Comparison of ENCODE assay signal across 9 cellular contexts in genomic region chr16:66927012-66927436, GRCh38. TPM values are rescaled to one million over a fixed set of nuclear protein-coding genes. Genes with fewer than 3 reads are reported as not detected.
A peak's percentile ranks its signal among the peaks of the same experiment; 100 is the strongest.
DNase-seq lines count a peak whose midpoint lies in the region; ATAC-seq and TF ChIP-seq lines count a peak whose summit lies in the region.
"Had no signal": no experiment of that assay in that cellular context is flagged by ENCODE, and none has a peak within 500 bp of the region (broad histone marks: within the 10 kb centered on the region; RNA-seq: fewer than 3 reads in every experiment).

No MANE protein-coding gene starts in this region.

- H3K27me3 ChIP-seq in MG63 (no peaks in the 10 kb centered on the region), neural cell (ENCODE audit: insufficient read depth, low read depth, low read length) (peaks cover 35% of the 10 kb centered on the region)

- no peak overlapping the region for H3K4me2 ChIP-seq in neural cell (ENCODE audit: low read length)

- peak overlapping the region; percentile 5 for H3K9ac ChIP-seq in neural cell (ENCODE audit: low read length)

- DNase-seq in Daoy (ENCODE audit: low read depth) (peak; percentile 95), MG63 (peak; percentile 93), NCI-H524 (lab: John Stamatoyannopoulos, UW) (no peak)

- H3K36me3 ChIP-seq in MG63: no peaks in the 10 kb centered on the region
- H3K36me3 ChIP-seq in neural cell (ENCODE audit: insufficient read depth, low read length): no peaks in the 10 kb centered on the region

- no peak overlapping the region for H3K4me3 ChIP-seq in MG63
- peak overlapping the region; percentile 46 for H3K4me3 ChIP-seq in neural cell (ENCODE audit: low read length)

- no peaks in the 10 kb centered on the region for H4K20me1 ChIP-seq in neural cell (ENCODE audit: insufficient read depth)

- no peaks in the 10 kb centered on the region for H3K9me2 ChIP-seq in neural cell (ENCODE audit: insufficient read depth, low read length)

- TF ChIP-seq EP300 in neural cell (conservative IDR thresholded peaks at IDR 0.05; ENCODE audit: poor library complexity, severe bottlenecking): no peak

- H3F3A ChIP-seq in neural cell (ENCODE audit: insufficient read depth, low read length, poor library complexity, severe bottlenecking): no peaks in the 10 kb centered on the region

- H3K79me2 ChIP-seq in neural cell (replicated peaks; ENCODE audit: insufficient read depth, low read length): no peaks in the 10 kb centered on the region

- H3K27ac ChIP-seq in cingulate gyrus (ENCODE audit: low read depth, low read length) (peak overlapping the region; percentile 72), neural cell (ENCODE audit: low read length) (peak overlapping the region; percentile 20)

- no peak for TF ChIP-seq CTCF in neural cell (IDR thresholded peaks at IDR 0.05; ENCODE audit: poor library complexity, severe bottlenecking)

- no peak overlapping the region for H2AFZ ChIP-seq in neural cell (ENCODE audit: low read depth, low read length)

- no peaks in the 10 kb centered on the region for H3K9me3 ChIP-seq in MG63
- H3K9me3 ChIP-seq in neural cell (ENCODE audit: low read length): no peaks in the 10 kb centered on the region

- TF ChIP-seq RAD21 in neural cell (conservative IDR thresholded peaks at IDR 0.05): no peak

- ATAC-seq in HG03378 (IDR thresholded peaks at IDR 0.05; ENCODE audit: unreplicated experiment): no peak
- ATAC-seq in GM21515 (IDR thresholded peaks at IDR 0.05; ENCODE audit: unreplicated experiment): no peak
- ATAC-seq in GM21576 (IDR thresholded peaks at IDR 0.05; ENCODE audit: unreplicated experiment): no peak

TF ChIP-seq in neural cell, 6 proteins besides CTCF, POLR2A, EP300 and RAD21:
- TF ChIP-seq EZH2 (IDR thresholded peaks at IDR 0.05; ENCODE audit: borderline replicate concordance, insufficient read depth, low read length, poor library complexity, severe bottlenecking): no peak
- TF ChIP-seq TAF1 (IDR thresholded peaks at IDR 0.05; ENCODE audit: low read depth): no peak
- TF ChIP-seq, protein P1, sequence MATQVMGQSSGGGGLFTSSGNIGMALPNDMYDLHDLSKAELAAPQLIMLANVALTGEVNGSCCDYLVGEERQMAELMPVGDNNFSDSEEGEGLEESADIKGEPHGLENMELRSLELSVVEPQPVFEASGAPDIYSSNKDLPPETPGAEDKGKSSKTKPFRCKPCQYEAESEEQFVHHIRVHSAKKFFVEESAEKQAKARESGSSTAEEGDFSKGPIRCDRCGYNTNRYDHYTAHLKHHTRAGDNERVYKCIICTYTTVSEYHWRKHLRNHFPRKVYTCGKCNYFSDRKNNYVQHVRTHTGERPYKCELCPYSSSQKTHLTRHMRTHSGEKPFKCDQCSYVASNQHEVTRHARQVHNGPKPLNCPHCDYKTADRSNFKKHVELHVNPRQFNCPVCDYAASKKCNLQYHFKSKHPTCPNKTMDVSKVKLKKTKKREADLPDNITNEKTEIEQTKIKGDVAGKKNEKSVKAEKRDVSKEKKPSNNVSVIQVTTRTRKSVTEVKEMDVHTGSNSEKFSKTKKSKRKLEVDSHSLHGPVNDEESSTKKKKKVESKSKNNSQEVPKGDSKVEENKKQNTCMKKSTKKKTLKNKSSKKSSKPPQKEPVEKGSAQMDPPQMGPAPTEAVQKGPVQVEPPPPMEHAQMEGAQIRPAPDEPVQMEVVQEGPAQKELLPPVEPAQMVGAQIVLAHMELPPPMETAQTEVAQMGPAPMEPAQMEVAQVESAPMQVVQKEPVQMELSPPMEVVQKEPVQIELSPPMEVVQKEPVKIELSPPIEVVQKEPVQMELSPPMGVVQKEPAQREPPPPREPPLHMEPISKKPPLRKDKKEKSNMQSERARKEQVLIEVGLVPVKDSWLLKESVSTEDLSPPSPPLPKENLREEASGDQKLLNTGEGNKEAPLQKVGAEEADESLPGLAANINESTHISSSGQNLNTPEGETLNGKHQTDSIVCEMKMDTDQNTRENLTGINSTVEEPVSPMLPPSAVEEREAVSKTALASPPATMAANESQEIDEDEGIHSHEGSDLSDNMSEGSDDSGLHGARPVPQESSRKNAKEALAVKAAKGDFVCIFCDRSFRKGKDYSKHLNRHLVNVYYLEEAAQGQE (IDR thresholded peaks at IDR 0.05; ENCODE audit: borderline replicate concordance): no peak
- no peak for TF ChIP-seq MXI1 (conservative IDR thresholded peaks at IDR 0.05; ENCODE audit: poor library complexity, severe bottlenecking)
- TF ChIP-seq SMC3 (conservative IDR thresholded peaks at IDR 0.05; ENCODE audit: poor library complexity): no peak
- TF ChIP-seq POLR2AphosphoS5 (IDR thresholded peaks at IDR 0.05): no peak

RNA-seq across cellular contexts. Expression of gene RRAD, which starts 1.7 kb away (rescaled TPM):
- 24.3 and 27.7 TPM in 2 replicates for total RNA-seq in Daoy (2014; rRNA removed; shearing (Covaris generic))
- 1.6 and 10.4 TPM in 2 replicates for total RNA-seq in MG63 (2014; rRNA removed; shearing (Covaris generic); ENCODE audit: low replicate concordance)
- 1.0 TPM in 2 replicates for polyA plus RNA-seq in neural cell
- 0.46 and 0.49 TPM in 2 replicates for polyA minus RNA-seq in neural cell

RNA-seq across cellular contexts. Expression of gene CIAO2B, which starts 7.2 kb away (rescaled TPM):
- 127 and 129 TPM in 2 replicates for total RNA-seq in Daoy (2014; rRNA removed; shearing (Covaris generic))
- 52.7 and 125 TPM in 2 replicates for total RNA-seq in MG63 (2014; rRNA removed; shearing (Covaris generic); ENCODE audit: low replicate concordance)
- 323 and 339 TPM in 2 replicates for polyA plus RNA-seq in neural cell
- 85.8 and 91.8 TPM in 2 replicates for polyA minus RNA-seq in neural cell

RNA-seq across cellular contexts. Expression of gene CES2, which starts 8.3 kb away (rescaled TPM):
- total RNA-seq in Daoy (2014; rRNA removed; shearing (Covaris generic)): 10.3 and 12.0 TPM in 2 replicates
- total RNA-seq in MG63 (2014; rRNA removed; shearing (Covaris generic); ENCODE audit: low replicate concordance): 12.8 and 32.7 TPM in 2 replicates
- polyA plus RNA-seq in neural cell: 22.9 and 31.4 TPM in 2 replicates
- polyA minus RNA-seq in neural cell: 39.6 and 40.2 TPM in 2 replicates

RNA-seq across cellular contexts. Expression of gene CDH16, which starts 8.3 kb away (rescaled TPM):
- total RNA-seq in Daoy (2014; rRNA removed; shearing (Covaris generic)): not detected in 2 replicates
- not detected in 2 replicates for total RNA-seq in MG63 (2014; rRNA removed; shearing (Covaris generic); ENCODE audit: low replicate concordance)
- not detected in 2 replicates for polyA plus RNA-seq in neural cell
- not detected in 2 replicates for polyA minus RNA-seq in neural cell
- total RNA-seq: dermis microvascular lymphatic vessel endothelial cell had no signal

RNA-seq across cellular contexts. Expression of gene CES3, which starts 34.0 kb away (rescaled TPM):
- total RNA-seq in Daoy (2014; rRNA removed; shearing (Covaris generic)): 0.29 TPM in 1 of 2 replicates, not detected in the other
- total RNA-seq in MG63 (2014; rRNA removed; shearing (Covaris generic); ENCODE audit: low replicate concordance): 1.3 and 1.9 TPM in 2 replicates
- 1.8 and 3.7 TPM in 2 replicates for polyA plus RNA-seq in neural cell
- polyA minus RNA-seq in neural cell: 0.97 and 1.7 TPM in 2 replicates
- total RNA-seq: dermis microvascular lymphatic vessel endothelial cell had no signal

Comparison
In these comparisons a context has a peak if more than half of its experiments do, and no peak if none do; other contexts are left out.
1. DNase-seq: peak in Daoy (single experiment) and MG63 (single experiment); none in NCI-H524 (0 of 2).